Comparison of ENCODE assay signal across 8 cellular contexts in genomic region chr21:32612999-32613337, GRCh38. TPM values are rescaled to one million over a fixed set of nuclear protein-coding genes. Genes with fewer than 3 reads are reported as not detected.
DNase-seq lines count a peak whose midpoint lies in the region; ATAC-seq and TF ChIP-seq lines count a peak whose summit lies in the region.

No MANE protein-coding gene starts in this region.

- no peaks in the 10 kb centered on the region for H3K4me1 ChIP-seq in iPS DF 6.9 (ENCODE audit: control insufficient read depth, insufficient read depth, low read length)

- H3K27ac Mint-ChIP-seq in HFFc6: peak overlapping the region; percentile 100
- H3K27ac Mint-ChIP-seq in activated T-helper 1 cell treated with anti-CD3 and anti-CD28 coated beads, Interleukin-12 subunit alpha, Interleukin-12 subunit beta, Interleukin-2, Interleukin-4 antibody, amounts not matched to agents 30 ng/mL and 10 ng/mL and 1 ng/mL, durations not matched to agents 14 hours and 24 hours and 36 hours: peak overlapping the region; percentile 93
- peak overlapping the region; percentile 96 for H3K27ac Mint-ChIP-seq in stimulated activated effector memory CD8-positive, alpha-beta T cell treated with anti-CD3 and anti-CD28 coated beads, Interleukin-12 subunit alpha, Interleukin-12 subunit beta, amount 100 ng/mL, for 72 hours

- ATAC-seq in stimulated activated effector memory CD8-positive, alpha-beta T cell treated with anti-CD3 and anti-CD28 coated beads, Interleukin-12 subunit alpha, Interleukin-12 subunit beta, amount 100 ng/mL, for 72 hours: no peak

- H3K4me1 Mint-ChIP-seq in HFFc6 (ENCODE audit: low read depth): peaks cover 7% of the 10 kb centered on the region; the same call in 1 of the 2 replicates
- H3K4me1 Mint-ChIP-seq in activated T-helper 1 cell treated with anti-CD3 and anti-CD28 coated beads, Interleukin-12 subunit alpha, Interleukin-12 subunit beta, Interleukin-2, Interleukin-4 antibody, amounts not matched to agents 30 ng/mL and 10 ng/mL and 1 ng/mL, durations not matched to agents 14 hours and 24 hours and 36 hours (ENCODE audit: low read depth): peaks cover 8% of the 10 kb centered on the region
- peaks cover 12% of the 10 kb centered on the region for H3K4me1 Mint-ChIP-seq in stimulated activated effector memory CD8-positive, alpha-beta T cell treated with anti-CD3 and anti-CD28 coated beads, Interleukin-12 subunit alpha, Interleukin-12 subunit beta, amount 100 ng/mL, for 72 hours

- no peaks in the 10 kb centered on the region for H3K27me3 ChIP-seq in iPS DF 6.9 (ENCODE audit: control insufficient read depth, insufficient read depth, low read length)

- H3K9me3 ChIP-seq in iPS DF 6.9 (ENCODE audit: control insufficient read depth, insufficient read depth, low read length): no peaks in the 10 kb centered on the region

- H3K27ac ChIP-seq in iPS DF 6.9 (ENCODE audit: low read length): no peak overlapping the region

- no peak for DNase-seq in HFFc6
- no peak for DNase-seq in activated T-helper 1 cell treated with anti-CD3 and anti-CD28 coated beads, Interleukin-12 subunit alpha, Interleukin-12 subunit beta, Interleukin-2, Interleukin-4 antibody, amounts not matched to agents 30 ng/mL and 10 ng/mL and 1 ng/mL, durations not matched to agents 14 hours and 24 hours and 36 hours (ENCODE audit: low spot score)
- no peak for DNase-seq in iPS DF 6.9 (ENCODE audit: low read depth, low spot score)
- DNase-seq in stimulated activated effector memory CD8-positive, alpha-beta T cell treated with anti-CD3 and anti-CD28 coated beads, Interleukin-12 subunit alpha, Interleukin-12 subunit beta, amount 100 ng/mL, for 72 hours (ENCODE audit: low spot score in 2 of 2): no peak
- DNase-seq in DMS79 treated with DMSO at 0.1 percent for 48 hours (lab: John Stamatoyannopoulos, UW): no peak
- no peak for DNase-seq in AG20443 (ENCODE audit: low spot score)
- no peak for DNase-seq in NCI-H187 treated with DMSO at 0.1 percent for 48 hours (lab: John Stamatoyannopoulos, UW)
- DNase-seq in activated CD8-positive, alpha-beta memory T cell treated with anti-CD3 and anti-CD28 coated beads, Interleukin-2, amount 50 U/mL, for 4 hours: no peak

- H3K36me3 Mint-ChIP-seq in HFFc6 (ENCODE audit: low read depth): 0 out of 2 replicates have a peak, but pooled peaks cover 4% of the 10 kb centered on the region
- H3K36me3 Mint-ChIP-seq in activated T-helper 1 cell treated with anti-CD3 and anti-CD28 coated beads, Interleukin-12 subunit alpha, Interleukin-12 subunit beta, Interleukin-2, Interleukin-4 antibody, amounts not matched to agents 30 ng/mL and 10 ng/mL and 1 ng/mL, durations not matched to agents 14 hours and 24 hours and 36 hours (ENCODE audit: low read depth): peaks cover 8% of the 10 kb centered on the region
- peaks cover 34% of the 10 kb centered on the region for H3K36me3 Mint-ChIP-seq in stimulated activated effector memory CD8-positive, alpha-beta T cell treated with anti-CD3 and anti-CD28 coated beads, Interleukin-12 subunit alpha, Interleukin-12 subunit beta, amount 100 ng/mL, for 72 hours

- no peak for TF ChIP-seq CTCF in HFFc6 (IDR thresholded peaks at IDR 0.05)

- no CpG with 5 or more reads among the region's 15 CpGs for whole genome bisulfite sequencing in iPS DF 6.9 (ENCODE audit: insufficient coverage, insufficient read length)

- peak overlapping the region; percentile 75; the same call in 1 of the 2 replicates for H3K4me3 ChIP-seq in iPS DF 6.9 (ENCODE audit: low read length)

- peak overlapping the region; percentile 99 for H3K4me3 Mint-ChIP-seq in HFFc6
- H3K4me3 Mint-ChIP-seq in activated T-helper 1 cell treated with anti-CD3 and anti-CD28 coated beads, Interleukin-12 subunit alpha, Interleukin-12 subunit beta, Interleukin-2, Interleukin-4 antibody, amounts not matched to agents 30 ng/mL and 10 ng/mL and 1 ng/mL, durations not matched to agents 14 hours and 24 hours and 36 hours: peak overlapping the region; percentile 96
- H3K4me3 Mint-ChIP-seq in stimulated activated effector memory CD8-positive, alpha-beta T cell treated with anti-CD3 and anti-CD28 coated beads, Interleukin-12 subunit alpha, Interleukin-12 subunit beta, amount 100 ng/mL, for 72 hours: peak overlapping the region; percentile 96

- peaks cover 9% of the 10 kb centered on the region for H3K27me3 Mint-ChIP-seq in HFFc6 (ENCODE audit: insufficient read depth)
- peaks cover 5% of the 10 kb centered on the region for H3K27me3 Mint-ChIP-seq in activated T-helper 1 cell treated with anti-CD3 and anti-CD28 coated beads, Interleukin-12 subunit alpha, Interleukin-12 subunit beta, Interleukin-2, Interleukin-4 antibody, amounts not matched to agents 30 ng/mL and 10 ng/mL and 1 ng/mL, durations not matched to agents 14 hours and 24 hours and 36 hours (ENCODE audit: insufficient read depth)

- no peaks in the 10 kb centered on the region for H3K9me3 Mint-ChIP-seq in HFFc6
- H3K9me3 Mint-ChIP-seq in activated T-helper 1 cell treated with anti-CD3 and anti-CD28 coated beads, Interleukin-12 subunit alpha, Interleukin-12 subunit beta, Interleukin-2, Interleukin-4 antibody, amounts not matched to agents 30 ng/mL and 10 ng/mL and 1 ng/mL, durations not matched to agents 14 hours and 24 hours and 36 hours: no peaks in the 10 kb centered on the region
- no peaks in the 10 kb centered on the region for H3K9me3 Mint-ChIP-seq in stimulated activated effector memory CD8-positive, alpha-beta T cell treated with anti-CD3 and anti-CD28 coated beads, Interleukin-12 subunit alpha, Interleukin-12 subunit beta, amount 100 ng/mL, for 72 hours

- intact Hi-C loops in activated T-helper 1 cell treated with anti-CD3 and anti-CD28 coated beads, Interleukin-12 subunit alpha, Interleukin-12 subunit beta, Interleukin-2, Interleukin-4 antibody, amounts not matched to agents 30 ng/mL and 10 ng/mL and 1 ng/mL, durations not matched to agents 14 hours and 24 hours and 36 hours (cut with micrococcal nuclease): loop anchor here (1.0 to 5.0 kb wide), 11 partner anchors 46 to 954 kb away; partner anchors contain the start of genes EVA1C, GART, MIS18A and SCAF4

- H3K36me3 ChIP-seq in iPS DF 6.9 (ENCODE audit: control insufficient read depth, insufficient read depth, low read length): no peaks in the 10 kb centered on the region

RNA-seq across cellular contexts. Expression of gene CFAP298, which starts 0.8 kb away (rescaled TPM):
- 10 to 100 TPM; 27.5 to 45.5 (median 33.1) TPM for total RNA-seq in HFFc6 (2021; fragmentation: NEBNext Ultra II Directional; extraction: Animal tissue kit (Norgen Biotek cat#: 25700))
- 52.9 and 54.6 TPM in 2 replicates for total RNA-seq in activated T-helper 1 cell treated with anti-CD3 and anti-CD28 coated beads, Interleukin-12 subunit alpha, Interleukin-12 subunit beta, Interleukin-2, Interleukin-4 antibody, amounts not matched to agents 30 ng/mL and 10 ng/mL and 1 ng/mL, durations not matched to agents 14 hours and 24 hours and 36 hours

RNA-seq across cellular contexts. Expression of gene TCP10L, which starts 27.6 kb away (rescaled TPM):
- under 1 TPM in 1 of 6 experiments, not detected in 5; 0.14 TPM for total RNA-seq in HFFc6 (2021; fragmentation: NEBNext Ultra II Directional; extraction: Animal tissue kit (Norgen Biotek cat#: 25700))
- total RNA-seq in activated T-helper 1 cell treated with anti-CD3 and anti-CD28 coated beads, Interleukin-12 subunit alpha, Interleukin-12 subunit beta, Interleukin-2, Interleukin-4 antibody, amounts not matched to agents 30 ng/mL and 10 ng/mL and 1 ng/mL, durations not matched to agents 14 hours and 24 hours and 36 hours: 0.59 and 0.93 TPM in 2 replicates
